10 cellular contexts compared by ENCODE assay signal in the genomic region with DNA sequence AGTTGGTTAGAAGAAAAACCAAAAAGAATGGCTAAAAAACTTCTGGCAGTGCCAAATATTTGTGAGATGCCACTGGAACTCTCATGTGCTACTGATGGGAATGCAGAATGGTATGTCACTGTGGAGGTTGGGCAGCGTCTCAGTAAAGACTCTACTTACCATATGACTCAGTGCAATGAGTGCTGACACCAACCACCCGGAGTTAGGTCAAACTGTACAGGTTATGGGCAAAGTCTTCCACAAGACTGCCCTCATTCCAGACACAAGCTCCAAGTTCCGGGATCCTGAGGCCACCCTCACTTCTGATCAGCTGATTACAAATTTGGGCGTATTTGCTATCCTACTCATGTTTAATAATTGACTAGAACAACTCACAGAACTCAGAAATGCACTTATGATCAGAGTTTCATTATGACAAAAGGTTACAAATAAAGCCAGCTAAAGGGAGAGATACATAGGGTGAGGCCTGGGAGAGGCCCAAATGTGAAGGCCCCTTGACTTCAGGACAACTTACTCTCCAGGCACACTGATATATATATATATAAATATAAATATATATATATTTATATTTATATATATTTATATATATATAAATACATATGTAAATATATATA.
DNase-seq lines count a peak whose midpoint lies in the region; ATAC-seq and TF ChIP-seq lines count a peak whose summit lies in the region.
"Had no signal": no experiment of that assay in that cellular context is flagged by ENCODE, and none has a peak within 500 bp of the region (broad histone marks: within the 10 kb centered on the region; RNA-seq: fewer than 3 reads in every experiment).

No MANE protein-coding gene starts in this region.

- POLR2A ChIA-PET in BJ (lab: Charles Lee) (interaction anchor here (0.6 kb wide), 1 partner anchor 27 kb away, joined by 4 read pairs; no protein-coding TSS in a partner anchor), HEK293T (lab: Yijun Ruan, JAX) (interaction anchor here (1.0 kb wide), 1 partner anchor 473 kb away, joined by 3 read pairs; no protein-coding TSS in a partner anchor)

- no peaks in the 10 kb centered on the region for H3K36me3 ChIP-seq in BJ (ENCODE audit: control insufficient read depth, insufficient read depth, low read length)
- H3K36me3 ChIP-seq in kidney epithelial cell (ENCODE audit: control insufficient read depth, insufficient read depth, low read length) = no peaks in the 10 kb centered on the region

- peak; percentile 61 for ATAC-seq in GM21423 (IDR thresholded peaks at IDR 0.05; ENCODE audit: unreplicated experiment)
- no peak for ATAC-seq in Right ventricle myocardium inferior

- H3K27me3 ChIP-seq in BJ (ENCODE audit: control insufficient read depth, insufficient read depth, low read length) (no peaks in the 10 kb centered on the region), kidney epithelial cell (ENCODE audit: control insufficient read depth, insufficient read depth, low read length) (no peaks in the 10 kb centered on the region)

- CTCF ChIA-PET in BJ (lab: Yijun Ruan, JAX) (interaction anchor here (1.0 to 3.5 kb wide), 2 partner anchors 13 to 473 kb away, joined by 3 to 15 read pairs; no protein-coding TSS in a partner anchor), HEK293T (lab: Yijun Ruan, JAX) (interaction anchor here (0.8 kb wide), 1 partner anchor 281 kb away, joined by 6 read pairs; no protein-coding TSS in a partner anchor)

- TF ChIP-seq CTCF in BJ (IDR thresholded peaks at IDR 0.05; ENCODE audit: insufficient read depth, low read depth, low read length) (no peak), kidney epithelial cell (IDR thresholded peaks at IDR 0.05; ENCODE audit: insufficient read depth, low read length, poor library complexity, severe bottlenecking) (no peak)

- intact Hi-C loops in Right ventricle myocardium inferior (cut with DNase I) = no loop called here

- DNase-seq in BJ (ENCODE audit: low read depth) (peak; percentile 23), LHCN-M2 (ENCODE audit: low read depth) (peak; percentile 31), kidney epithelial cell (ENCODE audit: low read depth) (peak; percentile 89), Right ventricle myocardium inferior (ENCODE audit: missing footprints) (no peak), HEK293T (ENCODE audit: extremely low spot score) (no peak), GM19238 (ENCODE audit: insufficient read length, low spot score) (no peak), NCI-H526 (lab: John Stamatoyannopoulos, UW) (no peak)
- DNase-seq: cerebellar nuclear complex had no signal

- H3K4me3 ChIP-seq in BJ (ENCODE audit: low read depth, low read length) = no peak overlapping the region
- no peak overlapping the region for H3K4me3 ChIP-seq in kidney epithelial cell (ENCODE audit: low read depth, low read length)
- H3K4me3 ChIP-seq: SK-N-MC had no signal

TF ChIP-seq in HEK293T, 16 proteins besides CTCF, POLR2A, EP300 and RAD21:
- TF ChIP-seq LEF1 (IDR thresholded peaks at IDR 0.05; ENCODE audit: borderline replicate concordance) (no peak), FOXA1 (IDR thresholded peaks at IDR 0.05) (no peak), ZNF384 (IDR thresholded peaks at IDR 0.05) (no peak), FOXM1 (IDR thresholded peaks at IDR 0.05; ENCODE audit: borderline replicate concordance) (no peak), SUZ12 (IDR thresholded peaks at IDR 0.05) (no peak), TARDBP (IDR thresholded peaks at IDR 0.05) (no peak), FOXK2 (IDR thresholded peaks at IDR 0.05) (no peak), SP1 (IDR thresholded peaks at IDR 0.05) (no peak), PKNOX1 (IDR thresholded peaks at IDR 0.05) (no peak), L3MBTL2 (conservative IDR thresholded peaks at IDR 0.05) (no peak)
TF ChIP-seq in HEK293T: peak in this region for 0.

Comparison
In these comparisons a context has a peak if more than half of its experiments do, and no peak if none do; other contexts are left out.
1. DNase-seq: peak in BJ (single experiment), LHCN-M2 (single experiment) and kidney epithelial cell (single experiment); none in Right ventricle myocardium inferior (single experiment), HEK293T (single experiment), GM19238 (single experiment) and NCI-H526 (0 of 2).